22 cellular contexts compared by ENCODE assay signal in the genomic region with DNA sequence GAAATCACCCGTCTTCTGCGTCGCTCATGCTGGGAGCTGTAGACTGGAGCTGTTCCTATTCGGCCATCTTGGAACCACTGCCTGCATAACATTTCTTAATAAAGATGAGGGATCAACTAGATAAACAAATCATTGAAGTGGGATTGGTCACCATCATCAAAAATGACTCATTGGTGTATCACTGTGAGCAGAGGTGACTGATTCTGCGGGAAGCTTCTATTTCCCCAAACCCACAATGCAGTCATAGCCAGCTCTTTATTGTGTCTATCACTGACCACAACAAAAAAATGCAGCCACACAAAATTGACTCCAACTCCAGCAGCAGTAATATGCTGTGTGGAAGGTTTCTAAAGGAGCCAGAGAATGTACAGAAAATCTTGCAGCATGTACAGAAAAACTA.
DNase-seq lines count a peak whose midpoint lies in the region; ATAC-seq lines count a peak whose summit lies in the region.
"Had no signal": no experiment of that assay in that cellular context is flagged by ENCODE, and none has a peak within 500 bp of the region (broad histone marks: within the 10 kb centered on the region; RNA-seq: fewer than 3 reads in every experiment).

No MANE protein-coding gene starts in this region.

- 0 out of 2 replicates have a peak overlapping the region, but pooled peaks have one; percentile 7 for H3K4me3 ChIP-seq in BLaER1
- H3K4me3 ChIP-seq: HAP-1 had no signal

- H3K27ac ChIP-seq in BLaER1, result no peak overlapping the region
- H3K27ac ChIP-seq in epithelial cell of prostate, result no peak overlapping the region
- H3K27ac ChIP-seq: KMS-11 had no signal

- no peak for ATAC-seq in HG03108 (IDR thresholded peaks at IDR 0.05; ENCODE audit: unreplicated experiment)
- ATAC-seq: Panc1, T-helper 17 cell had no signal

- H3K4me1 ChIP-seq in BLaER1, result peaks cover 27% of the 10 kb centered on the region
- H3K4me1 ChIP-seq: HAP-1 had no signal

- no peaks in the 10 kb centered on the region for H3K27me3 ChIP-seq in BLaER1

- DNase-seq in M059J (ENCODE audit: low read depth), result peak; percentile 41
- peak; percentile 94 for DNase-seq in SW480 (ENCODE audit: low spot score)
- DNase-seq in epithelial cell of prostate (ENCODE audit: low read depth, low spot score), result peak; percentile 85
- no peak for DNase-seq in dermis blood vessel endothelial cell
- no peak for DNase-seq in NCI-H1436 treated with DMSO at 0.1 percent for 48 hours (lab: John Stamatoyannopoulos, UW)
- no peak for DNase-seq in ACHN
- DNase-seq: 8988T, AML-193, DMS53, IMR-90, NCI-H1417, NCI-H187 treated with DMSO at 0.1 percent for 48 hours, NCI-H226, NCI-H510A treated with DMSO at 0.1 percent for 48 hours, NCI-H748 treated with DMSO at 0.1 percent for 48 hours, SHP77, T-helper 17 cell had no signal

- no peaks in the 10 kb centered on the region for H4K20me1 ChIP-seq in BLaER1

- H3K36me3 ChIP-seq in BLaER1, result no peaks in the 10 kb centered on the region
- H3K36me3 ChIP-seq: HAP-1 had no signal

- H3K9ac ChIP-seq in BLaER1, result no peak overlapping the region
- H3K9ac ChIP-seq: KMS-11 had no signal

- in situ Hi-C loops in ACHN (cut with HindIII; ENCODE audit: low pct_ligation_motif_present, low pct_unique_long_range_greater_than_20kb, low sequenced_read_pairs), result no loop called here

- peak overlapping the region; percentile 67 for H3K4me2 ChIP-seq in BLaER1
- H3K4me2 ChIP-seq: KMS-11 had no signal

- peaks cover 14% of the 10 kb centered on the region for H3K9me3 ChIP-seq in BLaER1
- H3K9me3 ChIP-seq: HAP-1 had no signal

Comparison
In these comparisons a context has a peak if more than half of its experiments do, and no peak if none do; other contexts are left out.
1. DNase-seq: peak in M059J (single experiment), SW480 (single experiment) and epithelial cell of prostate (single experiment); none in dermis blood vessel endothelial cell (single experiment), NCI-H1436 treated with DMSO at 0.1 percent for 48 hours (single experiment) and ACHN (single experiment).